In genomic region chr13:31149604-31150003, GRCh38 we compare ENCODE assay signal across 25 cellular contexts.
"Had no signal": no experiment of that assay in that cellular context is flagged by ENCODE, and none has a peak within 500 bp of the region (broad histone marks: within the 10 kb centered on the region; RNA-seq: fewer than 3 reads in every experiment).

No MANE protein-coding gene starts in this region.

- ATAC-seq: effector memory CD8-positive, alpha-beta T cell; heart right ventricle; left cardiac atrium; naive thymus-derived CD4-positive, alpha-beta T cell; right lobe of liver had no signal

- H3K4me3 ChIP-seq: esophagus squamous epithelium, heart right ventricle, left lung, neural progenitor cell, right lobe of liver, suprapubic skin had no signal

- H3K9me3 Mint-ChIP-seq: effector memory CD8-positive, alpha-beta T cell; nephron; neural progenitor cell; stimulated activated naive CD8-positive, alpha-beta T cell treated with anti-CD3 and anti-CD28 coated beads, Interleukin-15, Interleukin-2, amounts not matched to agents 100 ng/mL and 50 ng/mL, for 24 hours had no signal

- H3K27ac ChIP-seq: esophagus squamous epithelium, heart right ventricle, left lung, neural progenitor cell, parathyroid adenoma, right lobe of liver, suprapubic skin had no signal

- H3K27me3 Mint-ChIP-seq: effector memory CD8-positive, alpha-beta T cell; naive thymus-derived CD4-positive, alpha-beta T cell; progenitor cell of endocrine pancreas; stimulated activated naive CD8-positive, alpha-beta T cell treated with anti-CD3 and anti-CD28 coated beads, Interleukin-15, Interleukin-2, amounts not matched to agents 100 ng/mL and 50 ng/mL, for 24 hours had no signal

- DNase-seq: cortex of kidney; effector memory CD8-positive, alpha-beta T cell; erythroblast; esophagus squamous epithelium; foreskin melanocyte; glutamatergic neuron; heart right ventricle; hippocampal formation; left cardiac atrium; left lung; mesendoderm; midbrain; naive thymus-derived CD4-positive, alpha-beta T cell; right lobe of liver; small intestine; stimulated activated CD4-positive, alpha-beta T cell treated with anti-CD3 and anti-CD28 coated beads, Interleukin-1b, Interleukin-23, amount 100 ng/mL, for 48 hours; stimulated activated CD4-positive, alpha-beta T cell treated with anti-CD3 and anti-CD28 coated beads, Interleukin-4, amount 100 ng/mL, for 1 hour; stimulated activated CD8-positive, alpha-beta memory T cell treated with anti-CD3 and anti-CD28 coated beads, Interleukin-4, amount 100 ng/mL, for 48 hours; trophoblast cell had no signal

- H3K9me3 ChIP-seq: esophagus squamous epithelium, heart right ventricle, left lung, right lobe of liver, suprapubic skin had no signal

- H3K4me1 Mint-ChIP-seq: nephron, neural progenitor cell had no signal

- H3K4me3 Mint-ChIP-seq: effector memory CD8-positive, alpha-beta T cell; naive thymus-derived CD4-positive, alpha-beta T cell; nephron; neural progenitor cell; stimulated activated naive CD8-positive, alpha-beta T cell treated with anti-CD3 and anti-CD28 coated beads, Interleukin-15, Interleukin-2, amounts not matched to agents 100 ng/mL and 50 ng/mL, for 24 hours had no signal

- H3K27ac Mint-ChIP-seq: nephron, neural progenitor cell, progenitor cell of endocrine pancreas had no signal

- H3K4me1 ChIP-seq: esophagus squamous epithelium, heart right ventricle, left lung, neural progenitor cell, parathyroid adenoma, right lobe of liver, suprapubic skin had no signal

- H3K27me3 ChIP-seq: esophagus squamous epithelium, heart right ventricle, left lung, neural progenitor cell, right lobe of liver, suprapubic skin had no signal
